Comparison of ENCODE assay signal across 15 cellular contexts in the genomic region with DNA sequence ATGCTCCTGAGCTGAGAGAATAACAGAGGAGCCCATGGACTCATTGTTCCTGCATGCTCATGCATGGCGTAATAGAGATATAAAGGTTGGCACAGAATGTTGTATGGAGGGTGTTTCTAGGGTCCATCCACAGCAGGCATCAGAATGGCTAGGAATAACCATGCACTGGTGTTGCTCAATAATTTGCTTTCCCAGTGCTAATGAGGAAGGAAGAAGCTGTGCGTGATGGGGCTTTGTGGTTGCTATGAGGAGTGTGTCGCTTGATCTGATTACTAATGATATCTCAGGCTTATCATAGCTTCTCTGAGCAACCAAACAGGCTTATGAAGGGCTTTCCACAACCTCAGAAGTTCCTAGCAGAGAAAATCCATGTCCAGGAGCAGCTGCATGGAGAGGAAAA.
"Had no signal": no experiment of that assay in that cellular context is flagged by ENCODE, and none has a peak within 500 bp of the region (broad histone marks: within the 10 kb centered on the region; RNA-seq: fewer than 3 reads in every experiment).

No MANE protein-coding gene starts in this region.

- H3K9me3 Mint-ChIP-seq: activated CD4-positive, alpha-beta T cell treated with anti-CD3 and anti-CD28 coated beads, Interleukin-2, amount 10 ng/mL, durations not matched to agents 24 days and 14 days; T-helper 2 cell treated with Interferon-gamma antibody and Interleukin-4, amounts not matched to agents 5 μg/mL and 100 μg/mL, for 36 hours had no signal

- H3K4me1 Mint-ChIP-seq: activated CD4-positive, alpha-beta T cell treated with anti-CD3 and anti-CD28 coated beads, Interleukin-2, amount 10 ng/mL, durations not matched to agents 24 days and 14 days; activated T-helper 17 cell treated with anti-CD3 and anti-CD28 coated beads, Interleukin-2, amount 50 U/mL, for 72 hours had no signal

- H3K27me3 Mint-ChIP-seq: activated CD4-positive, alpha-beta T cell treated with anti-CD3 and anti-CD28 coated beads, Interleukin-2, amount 10 ng/mL, durations not matched to agents 24 days and 14 days had no signal

- H3K27ac ChIP-seq: heart left ventricle, left ventricle myocardium inferior, parathyroid adenoma, stomach, thoracic aorta had no signal

- H3K4me3 Mint-ChIP-seq: activated CD4-positive, alpha-beta T cell treated with anti-CD3 and anti-CD28 coated beads, Interleukin-2, amount 10 ng/mL, durations not matched to agents 24 days and 14 days; activated naive CD4-positive, alpha-beta T cell treated with anti-CD3 and anti-CD28 coated beads for 36 hours; activated T-helper 17 cell treated with anti-CD3 and anti-CD28 coated beads, Interleukin-2, amount 50 U/mL, for 72 hours; T-helper 2 cell treated with Interferon-gamma antibody and Interleukin-4, amounts not matched to agents 5 μg/mL and 100 μg/mL, for 36 hours had no signal

- DNase-seq: activated CD4-positive, alpha-beta T cell treated with anti-CD3 and anti-CD28 coated beads, Interleukin-2, amount 10 ng/mL, durations not matched to agents 24 days and 14 days; activated naive CD4-positive, alpha-beta T cell treated with anti-CD3 and anti-CD28 coated beads for 36 hours; effector CD4-positive, alpha-beta T cell; heart left ventricle; islet precursor cell; left ventricle myocardium inferior; retina; stimulated activated CD4-positive, alpha-beta T cell treated with anti-CD3 and anti-CD28 coated beads, Interleukin-4, amount 100 ng/mL, for 4 hours; stomach had no signal

- H3K9me3 ChIP-seq: heart left ventricle, left ventricle myocardium inferior, stomach, thoracic aorta had no signal

- ATAC-seq: activated T-helper 17 cell treated with anti-CD3 and anti-CD28 coated beads, Interleukin-2, amount 50 U/mL, for 72 hours; heart left ventricle had no signal

- H3K4me3 ChIP-seq: heart left ventricle, left ventricle myocardium inferior, stomach, thoracic aorta had no signal

- H3K27me3 ChIP-seq: stomach had no signal

- FAIRE-seq: colon, frontal cortex had no signal

- H3K4me1 ChIP-seq: heart left ventricle, left ventricle myocardium inferior, parathyroid adenoma, stomach had no signal

- H3K9ac ChIP-seq: parathyroid adenoma had no signal

- H3K79me2 ChIP-seq: parathyroid adenoma had no signal

- H2AFZ ChIP-seq: parathyroid adenoma had no signal

- H3K36me3 ChIP-seq: heart left ventricle, left ventricle myocardium inferior, stomach, thoracic aorta had no signal

- H3K27ac Mint-ChIP-seq: activated CD4-positive, alpha-beta T cell treated with anti-CD3 and anti-CD28 coated beads, Interleukin-2, amount 10 ng/mL, durations not matched to agents 24 days and 14 days; activated naive CD4-positive, alpha-beta T cell treated with anti-CD3 and anti-CD28 coated beads for 36 hours; activated T-helper 17 cell treated with anti-CD3 and anti-CD28 coated beads, Interleukin-2, amount 50 U/mL, for 72 hours; T-helper 2 cell treated with Interferon-gamma antibody and Interleukin-4, amounts not matched to agents 5 μg/mL and 100 μg/mL, for 36 hours had no signal
